Comparison of ENCODE assay signal across 8 cellular contexts in genomic region chr11:112086422-112087191, GRCh38. TPM values are rescaled to one million over a fixed set of nuclear protein-coding genes. Genes with fewer than 3 reads are reported as not detected.
DNase-seq lines count a peak whose midpoint lies in the region; ATAC-seq and TF ChIP-seq lines count a peak whose summit lies in the region.

Gene SDHD (plus strand): TSS chr11:112086873. CDS start chr11:112086908, 35 bp downstream.
Gene TIMM8B (minus strand): TSS chr11:112086756. CDS start chr11:112086723, 33 bp downstream.

- H3K27me3 Mint-ChIP-seq in activated T-cell treated with anti-CD3 and anti-CD28 coated beads, Interleukin-2, amount 50 U/mL, for 24 hours, result no peaks in the 10 kb centered on the region

- H3K4me3 ChIP-seq in mucosa of stomach (ENCODE audit: low read length), result peak within 1 kb of the TSS; percentile 89

- H3K4me1 ChIP-seq in mucosa of stomach (ENCODE audit: control insufficient read depth, insufficient read depth, low read length), result peaks cover 6% of the 10 kb centered on the region

- in situ Hi-C loops in KBM-7 (cut with MboI; ENCODE audit: low pct_unique_long_range_greater_than_20kb, low sequenced_read_pairs), result no loop called here

- no peaks in the 10 kb centered on the region for H3K9me3 ChIP-seq in mucosa of stomach (ENCODE audit: control insufficient read depth, low read length)

- peaks cover 71% of the 10 kb centered on the region for H3K4me1 Mint-ChIP-seq in activated T-cell treated with anti-CD3 and anti-CD28 coated beads, Interleukin-2, amount 50 U/mL, for 24 hours (ENCODE audit: low read depth)

- peaks cover 100% of the 10 kb centered on the region for H3K36me3 Mint-ChIP-seq in activated T-cell treated with anti-CD3 and anti-CD28 coated beads, Interleukin-2, amount 50 U/mL, for 24 hours (ENCODE audit: low read depth)

- DNase-seq in DMS53 treated with DMSO at 0.1 percent for 48 hours (lab: John Stamatoyannopoulos, UW; ENCODE audit: unreplicated experiment), result peak; percentile 91
- DNase-seq in KBM-7, result peak; percentile 97
- DNase-seq in activated T-cell treated with anti-CD3 and anti-CD28 coated beads, Interleukin-2, amount 50 U/mL, for 24 hours, result peak; percentile 93
- DNase-seq in erythroblast (lab: John Stamatoyannopoulos, UW), result peak; percentile 98 to 99
- peak; percentile 89 to 90 for DNase-seq in stimulated activated CD8-positive, alpha-beta memory T cell treated with anti-CD3 and anti-CD28 coated beads, Interleukin-7, amount 100 ng/mL, for 1 hour (ENCODE audit: low read depth in 2 of 2)

- peak within 1 kb of the TSS; percentile 99 for H3K27ac Mint-ChIP-seq in activated T-cell treated with anti-CD3 and anti-CD28 coated beads, Interleukin-2, amount 50 U/mL, for 24 hours

- ATAC-seq in GM21717 (IDR thresholded peaks at IDR 0.05; ENCODE audit: unreplicated experiment), result peak; percentile 89

- no peaks in the 10 kb centered on the region for H3K27me3 ChIP-seq in mucosa of stomach (ENCODE audit: control insufficient read depth, insufficient read depth, low read length)

- peaks cover 7% of the 10 kb centered on the region for H3K36me3 ChIP-seq in mucosa of stomach (ENCODE audit: control insufficient read depth, insufficient read depth, low read length)

- H3K9ac ChIP-seq in mucosa of stomach (ENCODE audit: low read length), result peak within 1 kb of the TSS; percentile 93

- peak within 1 kb of the TSS; percentile 99 for H3K4me3 Mint-ChIP-seq in activated T-cell treated with anti-CD3 and anti-CD28 coated beads, Interleukin-2, amount 50 U/mL, for 24 hours

- no peaks in the 10 kb centered on the region for H3K9me3 Mint-ChIP-seq in activated T-cell treated with anti-CD3 and anti-CD28 coated beads, Interleukin-2, amount 50 U/mL, for 24 hours

- TF ChIP-seq POLR2A in erythroblast (IDR thresholded peaks at IDR 0.05; ENCODE audit: low read length), result peak; percentile 93

TF ChIP-seq in PFSK-1, 5 proteins besides CTCF, POLR2A, EP300 and RAD21:
- TF ChIP-seq TAF1 (IDR thresholded peaks at IDR 0.05; ENCODE audit: borderline replicate concordance, insufficient read depth, low read length) (peak; percentile 99), REST (IDR thresholded peaks at IDR 0.05; ENCODE audit: insufficient read depth in 1 of 2, low read depth in 2 of 2, low read length in 2 of 2) (peak in 1 of 2 experiments; percentile 61; a peak in 2 of 4 replicates), POLR2AphosphoS5 (IDR thresholded peaks at IDR 0.05; ENCODE audit: low read depth, low read length) (peak; percentile 93), SIN3A (IDR thresholded peaks at IDR 0.05; ENCODE audit: borderline replicate concordance, insufficient read depth, low read length) (peak; percentile 92; the same call in 1 of the 2 replicates), FOXP2 (optimal IDR thresholded peaks at IDR 0.05; ENCODE audit: borderline replicate concordance, extremely low read depth, extremely low read length, insufficient read depth) (no peak)

RNA-seq across cellular contexts. Expression of gene SDHD, which starts in this region (rescaled TPM):
- polyA plus RNA-seq in PFSK-1 (2012; ENCODE audit: insufficient read length, low read depth), result 112 TPM

RNA-seq across cellular contexts. Expression of gene TIMM8B, which starts in this region (rescaled TPM):
- 92.1 TPM for polyA plus RNA-seq in PFSK-1 (2012; ENCODE audit: insufficient read length, low read depth)

Comparison
In these comparisons a context has a peak if more than half of its experiments do, and no peak if none do; other contexts are left out.
1. Peak in every context shown above with its lines: DNase-seq, ATAC-seq and H3K4me3 ChIP-seq.